Comparison of ENCODE assay signal across 8 cellular contexts in genomic region chr6:149342525-149342924, GRCh38. TPM values are rescaled to one million over a fixed set of nuclear protein-coding genes. Genes with fewer than 3 reads are reported as not detected.
DNase-seq lines count a peak whose midpoint lies in the region; ATAC-seq and TF ChIP-seq lines count a peak whose summit lies in the region.

No MANE protein-coding gene starts in this region.

- H3K36me3 ChIP-seq in OCI-LY1 (ENCODE audit: insufficient read depth, low read length) (no peaks in the 10 kb centered on the region), BE2C (peaks cover 2% of the 10 kb centered on the region; the same call in 1 of the 2 replicates)

- no peak for TF ChIP-seq CTCF in natural killer cell (IDR thresholded peaks at IDR 0.05)
- no peak for TF ChIP-seq CTCF in OCI-LY1 (IDR thresholded peaks at IDR 0.05; ENCODE audit: low read length)
- TF ChIP-seq CTCF in BE2C (IDR thresholded peaks at IDR 0.05; ENCODE audit: low read depth, low read length) = no peak

- intact Hi-C loops in natural killer cell (cut with micrococcal nuclease) = no loop called here

- H3K4me2 ChIP-seq in OCI-LY1 (ENCODE audit: low read length) = peak overlapping the region; percentile 4; the same call in 1 of the 2 replicates

- no peak for DNase-seq in natural killer cell treated with Interleukin-12 subunit alpha and Interleukin-12 subunit beta and Interleukin-15 and Interleukin-18, amount 100 ng/mL, for 72 hours (ENCODE audit: low spot score)
- DNase-seq in natural killer cell (no peak), NCI-H2227 treated with DMSO at 0.1 percent for 48 hours (lab: John Stamatoyannopoulos, UW) (no peak), NCI-H1436 treated with DMSO at 0.1 percent for 48 hours (lab: John Stamatoyannopoulos, UW) (no peak), BE2C (no peak), DMS79 treated with DMSO at 0.1 percent for 48 hours (lab: John Stamatoyannopoulos, UW) (no peak)

- H3K27me3 ChIP-seq in OCI-LY1 (ENCODE audit: insufficient read depth, low read length) (no peaks in the 10 kb centered on the region), BE2C (no peaks in the 10 kb centered on the region)

- no peaks in the 10 kb centered on the region for H3K9me3 Mint-ChIP-seq in natural killer cell treated with Interleukin-12 subunit alpha and Interleukin-12 subunit beta and Interleukin-15 and Interleukin-18, amount 100 ng/mL, for 72 hours
- no peaks in the 10 kb centered on the region for H3K9me3 Mint-ChIP-seq in natural killer cell

- H3K9me3 ChIP-seq in OCI-LY1 (ENCODE audit: low read length) (no peaks in the 10 kb centered on the region), BE2C (no peaks in the 10 kb centered on the region; the same call in 1 of the 2 replicates)

- H3K27ac ChIP-seq in OCI-LY1 (ENCODE audit: low read depth, low read length, poor library complexity, severe bottlenecking) = no peak overlapping the region

- no peaks in the 10 kb centered on the region for H3K9me2 ChIP-seq in OCI-LY1 (ENCODE audit: low read depth, low read length)

- H3K79me2 ChIP-seq in OCI-LY1 (ENCODE audit: insufficient read depth, low read length) = peaks cover 92% of the 10 kb centered on the region

- H3K27me3 Mint-ChIP-seq in natural killer cell treated with Interleukin-12 subunit alpha and Interleukin-12 subunit beta and Interleukin-15 and Interleukin-18, amount 100 ng/mL, for 72 hours = no peaks in the 10 kb centered on the region
- H3K27me3 Mint-ChIP-seq in natural killer cell (ENCODE audit: low read depth in 2 of 2) = no peaks in the 10 kb centered on the region

- peaks cover 34% of the 10 kb centered on the region for H3K4me1 ChIP-seq in OCI-LY1 (ENCODE audit: insufficient read depth, low read length, severe bottlenecking)
- peaks cover 16% of the 10 kb centered on the region for H3K4me1 ChIP-seq in BE2C

- peak overlapping the region; percentile 68 to 78 for H3K27ac Mint-ChIP-seq in natural killer cell treated with Interleukin-12 subunit alpha and Interleukin-12 subunit beta and Interleukin-15 and Interleukin-18, amount 100 ng/mL, for 72 hours
- H3K27ac Mint-ChIP-seq in natural killer cell = peak overlapping the region in 1 of 2 donors; percentile 24

- peaks cover 46 to 72% of the 10 kb centered on the region in 2 donors for H3K4me1 Mint-ChIP-seq in natural killer cell treated with Interleukin-12 subunit alpha and Interleukin-12 subunit beta and Interleukin-15 and Interleukin-18, amount 100 ng/mL, for 72 hours (ENCODE audit: low read depth in 2 of 2)
- peaks cover 60 to 65% of the 10 kb centered on the region in 2 donors for H3K4me1 Mint-ChIP-seq in natural killer cell

- H3K36me3 Mint-ChIP-seq in natural killer cell treated with Interleukin-12 subunit alpha and Interleukin-12 subunit beta and Interleukin-15 and Interleukin-18, amount 100 ng/mL, for 72 hours = peaks cover 20% of the 10 kb centered on the region
- no peaks in the 10 kb centered on the region for H3K36me3 Mint-ChIP-seq in natural killer cell

- no peak for ATAC-seq in natural killer cell treated with Interleukin-12 subunit alpha and Interleukin-12 subunit beta and Interleukin-15 and Interleukin-18, amount 100 ng/mL, for 72 hours
- ATAC-seq in natural killer cell = no peak
- ATAC-seq in HG02798 (IDR thresholded peaks at IDR 0.05; ENCODE audit: poor library complexity, unreplicated experiment) = peak; percentile 72

- H3K9ac ChIP-seq in OCI-LY1 (ENCODE audit: low read length) = no peak overlapping the region

- no peak overlapping the region for H2AFZ ChIP-seq in OCI-LY1 (ENCODE audit: low read length)

- no peak overlapping the region for H3K4me3 ChIP-seq in OCI-LY1 (ENCODE audit: low read depth, low read length, poor library complexity, severe bottlenecking)
- no peak overlapping the region for H3K4me3 ChIP-seq in BE2C (ENCODE audit: low read depth, low read length)

- H3F3A ChIP-seq in OCI-LY1 (ENCODE audit: insufficient read depth, low read length) = no peaks in the 10 kb centered on the region

- H4K20me1 ChIP-seq in OCI-LY1 (ENCODE audit: insufficient read depth, low read length) = 0 out of 2 replicates have a peak, but pooled peaks cover 5% of the 10 kb centered on the region

- peak overlapping the region; percentile 58 for H3K4me3 Mint-ChIP-seq in natural killer cell treated with Interleukin-12 subunit alpha and Interleukin-12 subunit beta and Interleukin-15 and Interleukin-18, amount 100 ng/mL, for 72 hours
- no peak overlapping the region for H3K4me3 Mint-ChIP-seq in natural killer cell

RNA-seq across cellular contexts. Expression of gene TAB2, which starts 25.0 kb away (rescaled TPM):
- 100 to 1,000 TPM; 101 TPM for total RNA-seq in natural killer cell treated with Interleukin-12 subunit alpha and Interleukin-12 subunit beta and Interleukin-15 and Interleukin-18, amount 100 ng/mL, for 72 hours
- 10 to 100 TPM; 65.7 to 74.9 (median 68.9) TPM for total RNA-seq in natural killer cell
- polyA plus RNA-seq in BE2C (2012; ENCODE audit: insufficient read depth, insufficient read length, low read depth) = 30.2 TPM

RNA-seq across cellular contexts. Expression of gene SUMO4, which starts 57.5 kb away (rescaled TPM):
- total RNA-seq in natural killer cell treated with Interleukin-12 subunit alpha and Interleukin-12 subunit beta and Interleukin-15 and Interleukin-18, amount 100 ng/mL, for 72 hours = 10 to 100 TPM in 1 of 2 donors, 1 to 10 TPM in 1; 9.0 to 23.2 TPM
- 1 to 10 TPM; 3.4 to 5.3 (median 4.8) TPM for total RNA-seq in natural killer cell
- polyA plus RNA-seq in BE2C (2012; ENCODE audit: insufficient read depth, insufficient read length, low read depth) = 0.49 TPM
